Comparison of ENCODE assay signal across 18 cellular contexts in genomic region chr10:103636492-103636891, GRCh38.
DNase-seq lines count a peak whose midpoint lies in the region; ATAC-seq and TF ChIP-seq lines count a peak whose summit lies in the region.
"Had no signal": no experiment of that assay in that cellular context is flagged by ENCODE, and none has a peak within 500 bp of the region (broad histone marks: within the 10 kb centered on the region; RNA-seq: fewer than 3 reads in every experiment).

No MANE protein-coding gene starts in this region.

- peak overlapping the region; percentile 44 for H3K27ac Mint-ChIP-seq in mesothelial cell of epicardium
- H3K27ac Mint-ChIP-seq: CD14-positive monocyte had no signal

- H3K4me1 Mint-ChIP-seq in mesothelial cell of epicardium, result peaks cover 9% of the 10 kb centered on the region
- H3K4me1 Mint-ChIP-seq: CD14-positive monocyte had no signal

- H3K27me3 ChIP-seq in tibial nerve, result no peaks in the 10 kb centered on the region
- H3K27me3 ChIP-seq: neutrophil had no signal

- ATAC-seq in stimulated activated naive CD8-positive, alpha-beta T cell treated with anti-CD3 and anti-CD28 coated beads, Interleukin-15, Interleukin-2, amounts not matched to agents 100 U/mL and 50 U/mL, for 24 hours, result no peak
- ATAC-seq in GM19324 (IDR thresholded peaks at IDR 0.05; ENCODE audit: low FRiP score, unreplicated experiment), result no peak
- ATAC-seq: activated naive CD4-positive, alpha-beta T cell treated with anti-CD3 and anti-CD28 coated beads, Interleukin-2, amount 50 U/mL, for 72 hours; Right ventricle myocardium inferior had no signal

- H3K4me1 ChIP-seq in tibial nerve, result peaks cover 5 to 91% (median 46%) of the 10 kb centered on the region in 4 donors

- peaks cover 1% of the 10 kb centered on the region for H3K36me3 Mint-ChIP-seq in mesothelial cell of epicardium
- H3K36me3 Mint-ChIP-seq: activated naive CD4-positive, alpha-beta T cell treated with anti-CD3 and anti-CD28 coated beads, Interleukin-2, amount 50 U/mL, for 72 hours; CD14-positive monocyte had no signal

- no peak for TF ChIP-seq EP300 in tibial nerve (IDR thresholded peaks at IDR 0.05)

- peak overlapping the region; percentile 5 for H3K4me3 ChIP-seq in coronary artery
- no peak overlapping the region for H3K4me3 ChIP-seq in tibial nerve
- H3K4me3 ChIP-seq: lung had no signal

- 31 to 40% methylated on average over 5 of the region's 5 CpGs for WGBS in tibial nerve, 2 donors

- H3K4me3 Mint-ChIP-seq in mesothelial cell of epicardium, result no peak overlapping the region
- H3K4me3 Mint-ChIP-seq: CD14-positive monocyte; central memory CD8-positive, alpha-beta T cell had no signal

- H3K27me3 Mint-ChIP-seq in mesothelial cell of epicardium (ENCODE audit: low read depth), result no peaks in the 10 kb centered on the region
- H3K27me3 Mint-ChIP-seq: central memory CD8-positive, alpha-beta T cell had no signal

- H3K9me3 ChIP-seq in tibial nerve, result no peaks in the 10 kb centered on the region
- H3K9me3 ChIP-seq: neutrophil had no signal

- H3K9me3 Mint-ChIP-seq in mesothelial cell of epicardium, result no peaks in the 10 kb centered on the region
- H3K9me3 Mint-ChIP-seq: activated naive CD4-positive, alpha-beta T cell treated with anti-CD3 and anti-CD28 coated beads, Interleukin-2, amount 50 U/mL, for 72 hours; CD14-positive monocyte; central memory CD8-positive, alpha-beta T cell had no signal

- H3K27ac ChIP-seq in coronary artery (peak overlapping the region; percentile 87 to 92), tibial nerve (peak overlapping the region; percentile 71 to 90 (median 86))
- H3K27ac ChIP-seq: neutrophil had no signal

- no peak for TF ChIP-seq CTCF in coronary artery (IDR thresholded peaks at IDR 0.05)
- TF ChIP-seq CTCF in mesothelial cell of epicardium (IDR thresholded peaks at IDR 0.05; ENCODE audit: unreplicated experiment), result no peak
- TF ChIP-seq CTCF in tibial nerve (IDR thresholded peaks at IDR 0.05), result no peak

- DNase-seq in NCI-H82 treated with DMSO at 0.1 percent for 48 hours (lab: John Stamatoyannopoulos, UW; ENCODE audit: unreplicated experiment) (peak; percentile 45), coronary artery (ENCODE audit: low spot score) (no peak), mesothelial cell of epicardium (ENCODE audit: low spot score in 2 of 2, unreplicated experiment in 2 of 2) (no peak), tibial nerve (ENCODE audit: low spot score in 2 of 2) (no peak), dedifferentiated amniotic fluid mesenchymal stem cell (ENCODE audit: extremely low spot score) (no peak)
- no peak for DNase-seq in stimulated activated naive CD8-positive, alpha-beta T cell treated with anti-CD3 and anti-CD28 coated beads, Interleukin-15, Interleukin-2, amounts not matched to agents 100 U/mL and 50 U/mL, for 24 hours
- DNase-seq: activated CD4-positive, CD25-positive, alpha-beta regulatory T cell treated with anti-CD3 and anti-CD28 coated beads, Interleukin-2, amount 50 U/mL, for 72 hours; EL; MM.1S; NCI-H1930; stimulated activated CD4-positive, alpha-beta T cell treated with anti-CD3 and anti-CD28 coated beads, Interleukin-12 subunit alpha, Interleukin-12 subunit beta, amount 100 ng/mL, for 4 hours had no signal

- peaks cover 0 to 21% (median 0%) of the 10 kb centered on the region in 3 donors for H3K36me3 ChIP-seq in tibial nerve
- H3K36me3 ChIP-seq: neutrophil had no signal

- no peak for TF ChIP-seq POLR2A in tibial nerve (IDR thresholded peaks at IDR 0.05)
